In the genomic region with DNA sequence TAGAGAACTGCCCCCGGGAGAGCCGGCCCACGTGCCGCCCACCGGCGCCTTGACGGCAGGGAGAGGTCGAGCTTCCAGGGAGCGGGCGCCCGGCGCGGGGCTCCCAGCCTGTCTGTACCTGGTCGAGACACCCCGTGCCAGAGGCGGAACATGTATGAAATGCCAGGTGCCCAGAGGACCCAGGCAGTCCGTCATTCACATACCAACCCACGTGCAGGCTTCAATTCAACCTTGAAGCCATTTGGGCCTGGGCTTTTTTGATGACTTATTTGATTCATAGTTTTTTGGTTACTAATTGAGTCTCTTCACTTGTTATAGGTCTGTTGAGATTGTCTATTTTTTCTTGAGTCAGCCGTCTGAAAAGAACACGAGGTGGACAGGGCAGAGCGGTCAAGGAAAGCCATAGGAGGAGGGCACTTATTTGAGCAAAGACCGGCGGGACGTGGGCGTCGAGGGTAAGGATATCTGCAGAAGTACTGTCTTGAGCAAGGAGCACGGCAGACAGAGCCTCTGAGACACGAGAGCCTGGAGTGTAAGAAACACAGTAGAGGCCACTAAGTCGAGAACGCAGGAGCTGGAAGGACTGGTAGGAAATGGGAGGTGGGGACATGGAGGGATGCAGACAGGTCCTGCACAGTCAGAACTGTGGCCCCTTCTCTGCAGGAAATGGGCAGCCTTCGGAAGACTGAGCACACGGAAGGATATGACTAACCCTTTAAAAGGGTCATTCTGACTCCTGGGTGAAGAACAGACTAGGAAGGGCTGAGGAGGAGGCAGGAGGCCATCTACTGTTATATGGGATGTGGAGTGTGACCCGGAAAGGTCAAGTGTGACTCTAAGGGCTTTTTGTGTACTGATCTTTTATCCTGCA, we compare ENCODE assay signal across 8 cellular contexts. TPM values are rescaled to one million over a fixed set of nuclear protein-coding genes. Genes with fewer than 3 reads are reported as not detected.
DNase-seq lines count a peak whose midpoint lies in the region; ATAC-seq and TF ChIP-seq lines count a peak whose summit lies in the region.

No MANE protein-coding gene starts in this region.

- ATAC-seq in HG03354 (IDR thresholded peaks at IDR 0.05; ENCODE audit: poor library complexity, severe bottlenecking, unreplicated experiment): peak; percentile 4

- H3K36me3 Mint-ChIP-seq in CD8-positive, alpha-beta memory T cell: peaks cover 7 to 44% (median 24%) of the 10 kb centered on the region in 3 donors

- H3K27me3 Mint-ChIP-seq in CD8-positive, alpha-beta memory T cell: peaks cover 0 to 2% of the 10 kb centered on the region in 2 donors

- peak overlapping the region; percentile 77 to 90 (median 86) for H3K4me3 Mint-ChIP-seq in CD8-positive, alpha-beta memory T cell

- peak overlapping the region in 7 of 8 donors; percentile 13 to 97 (median 86) for H3K27ac Mint-ChIP-seq in CD8-positive, alpha-beta memory T cell

- H3K4me1 Mint-ChIP-seq in CD8-positive, alpha-beta memory T cell: peaks cover 42 to 60% (median 53%) of the 10 kb centered on the region in 3 donors

- H3K9me3 ChIP-seq in CD8-positive, alpha-beta memory T cell (ENCODE audit: low read length): no peaks in the 10 kb centered on the region
- no peaks in the 10 kb centered on the region for H3K9me3 ChIP-seq in adrenal gland (replicated peaks in 1 of 3)
- peaks cover 0 to 23% (median 2%) of the 10 kb centered on the region in 4 donors for H3K9me3 ChIP-seq in tibial nerve

- TF ChIP-seq CTCF in adrenal gland (IDR thresholded peaks at IDR 0.05) (no peak), tibial nerve (IDR thresholded peaks at IDR 0.05) (no peak)

- CTCF ChIA-PET in CD8-positive, alpha-beta memory T cell (lab: Charles Lee): no interaction called here

- DNase-seq in CD8-positive, alpha-beta memory T cell: no peak
- DNase-seq in adrenal gland: peak in 1 of 7 donors; percentile 21
- peak; percentile 85 for DNase-seq in kidney tubule cell (ENCODE audit: low spot score)
- no peak for DNase-seq in tibial nerve (ENCODE audit: low spot score in 2 of 2)
- DNase-seq in stimulated activated CD4-positive, alpha-beta T cell treated with anti-CD3 and anti-CD28 coated beads, Interleukin-4, amount 100 ng/mL, for 24 hours: no peak
- DNase-seq in activated CD8-positive, alpha-beta memory T cell treated with anti-CD3 and anti-CD28 coated beads, Interleukin-2, amount 50 U/mL, for 48 hours: no peak
- no peak for DNase-seq in NCI-H1694 (lab: John Stamatoyannopoulos, UW)

- peak overlapping the region; percentile 58 for H3K4me3 ChIP-seq in CD8-positive, alpha-beta memory T cell (ENCODE audit: low read length)
- H3K4me3 ChIP-seq in adrenal gland (peak overlapping the region in 3 of 4 donors; percentile 13 to 76 (median 65)), tibial nerve (peak overlapping the region; percentile 45 to 96 (median 65))

- peaks cover 31% of the 10 kb centered on the region for H3K4me1 ChIP-seq in CD8-positive, alpha-beta memory T cell (ENCODE audit: insufficient read depth, low read length)
- H3K4me1 ChIP-seq in adrenal gland (replicated peaks in 1 of 2): peaks cover 28 to 48% of the 10 kb centered on the region in 2 donors
- H3K4me1 ChIP-seq in tibial nerve: peaks cover 0 to 48% (median 28%) of the 10 kb centered on the region in 4 donors

- WGBS in adrenal gland, 4 donors: 49 to 81% (median 51%) methylated on average over 18 to 33 of the region's 33 CpGs
- 52 to 55% methylated on average over 31 to 33 of the region's 33 CpGs for WGBS in tibial nerve, 2 donors

- POLR2A ChIA-PET in CD8-positive, alpha-beta memory T cell (lab: Charles Lee): interaction anchor here (0.9 kb wide), 1 partner anchor 52 kb away, joined by 3 read pairs; no protein-coding TSS in a partner anchor

- TF ChIP-seq EP300 in tibial nerve (IDR thresholded peaks at IDR 0.05): no peak

- H3K36me3 ChIP-seq in CD8-positive, alpha-beta memory T cell (ENCODE audit: insufficient read depth, low read length): peaks cover 10% of the 10 kb centered on the region
- no peaks in the 10 kb centered on the region for H3K36me3 ChIP-seq in adrenal gland (replicated peaks in 1 of 2)
- peaks cover 0 to 37% (median 0%) of the 10 kb centered on the region in 3 donors for H3K36me3 ChIP-seq in tibial nerve

- H3K27ac ChIP-seq in CD8-positive, alpha-beta memory T cell (ENCODE audit: low read depth, low read length): peak overlapping the region; percentile 58
- H3K27ac ChIP-seq in adrenal gland: peak overlapping the region in 3 of 5 donors; percentile 75 to 82 (median 77)
- H3K27ac ChIP-seq in tibial nerve: peak overlapping the region in 3 of 4 donors; percentile 61 to 91 (median 75)

- intact Hi-C loops in adrenal gland (cut with DNase I): no loop called here

- peaks cover 2 to 6% (median 5%) of the 10 kb centered on the region in 5 donors for H3K9me3 Mint-ChIP-seq in CD8-positive, alpha-beta memory T cell

- no peak for TF ChIP-seq POLR2A in adrenal gland (IDR thresholded peaks at IDR 0.05)
- TF ChIP-seq POLR2A in tibial nerve (IDR thresholded peaks at IDR 0.05): no peak

- H3K27me3 ChIP-seq in CD8-positive, alpha-beta memory T cell (ENCODE audit: insufficient read depth, low read length, poor library complexity, severe bottlenecking): no peaks in the 10 kb centered on the region
- H3K27me3 ChIP-seq in adrenal gland: no peaks in the 10 kb centered on the region
- H3K27me3 ChIP-seq in tibial nerve: no peaks in the 10 kb centered on the region

RNA-seq across cellular contexts. Expression of gene CAMSAP1, which starts 1.2 kb away (rescaled TPM):
- 10 to 100 TPM; 30.4 to 33.7 TPM for total RNA-seq in CD8-positive, alpha-beta memory T cell
- 2.2 TPM for polyA plus RNA-seq in CD8-positive, alpha-beta memory T cell
- total RNA-seq in adrenal gland (100 to 1,000 TPM in 1 of 8 donors, 10 to 100 TPM in 7; 25.7 to 108 (median 30.6) TPM), tibial nerve (10 to 100 TPM; 27.6 to 40.8 (median 35.7) TPM)
- 10 to 100 TPM in 1 of 3 donors, 1 to 10 TPM in 2; 4.6 to 17.9 (median 8.8) TPM for polyA plus RNA-seq in adrenal gland

RNA-seq across cellular contexts. Expression of gene UBAC1, which starts 52.6 kb away (rescaled TPM):
- total RNA-seq in CD8-positive, alpha-beta memory T cell: 10 to 100 TPM; 36.3 to 38.1 TPM
- polyA plus RNA-seq in CD8-positive, alpha-beta memory T cell: 27.1 TPM
- total RNA-seq in adrenal gland (10 to 100 TPM; 25.5 to 51.8 (median 37.9) TPM), tibial nerve (10 to 100 TPM; 48.6 to 61.4 (median 55.9) TPM)
- polyA plus RNA-seq in adrenal gland: 10 to 100 TPM; 20.2 to 63.3 (median 60.5) TPM
